In the genomic region with DNA sequence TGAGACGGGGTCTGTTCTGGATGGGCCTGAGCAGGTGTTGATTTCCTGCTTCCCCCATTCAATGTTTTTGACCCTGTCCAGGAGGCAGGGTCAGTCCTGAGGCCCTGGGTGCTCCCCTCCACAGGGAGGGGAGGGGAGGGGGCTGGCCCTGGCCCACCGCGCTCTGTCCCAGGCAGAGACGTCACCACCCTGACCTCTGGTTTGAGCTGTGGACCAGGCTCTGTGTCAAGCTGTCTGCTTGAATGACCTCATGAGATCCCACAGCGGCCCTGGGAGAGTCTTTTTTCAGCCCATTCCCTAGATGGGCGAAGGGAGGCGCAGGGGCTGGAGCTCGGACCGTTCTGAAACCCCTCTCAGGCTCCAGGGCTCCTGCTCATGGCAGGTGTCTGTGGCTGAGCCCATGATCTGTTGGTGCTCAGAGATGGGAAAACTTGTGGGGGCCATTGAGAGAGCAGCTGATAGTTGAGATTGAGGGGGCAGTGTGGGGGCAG, we compare ENCODE assay signal across 1 cellular context.
A peak's percentile ranks its signal among the peaks of the same experiment; 100 is the strongest.
TF ChIP-seq lines count a peak whose summit lies in the region.

No MANE protein-coding gene starts in this region.

TF ChIP-seq in HepG2, 621 proteins besides CTCF, POLR2A, EP300 and RAD21 (continued from another document):
- TF ChIP-seq, protein P1, sequence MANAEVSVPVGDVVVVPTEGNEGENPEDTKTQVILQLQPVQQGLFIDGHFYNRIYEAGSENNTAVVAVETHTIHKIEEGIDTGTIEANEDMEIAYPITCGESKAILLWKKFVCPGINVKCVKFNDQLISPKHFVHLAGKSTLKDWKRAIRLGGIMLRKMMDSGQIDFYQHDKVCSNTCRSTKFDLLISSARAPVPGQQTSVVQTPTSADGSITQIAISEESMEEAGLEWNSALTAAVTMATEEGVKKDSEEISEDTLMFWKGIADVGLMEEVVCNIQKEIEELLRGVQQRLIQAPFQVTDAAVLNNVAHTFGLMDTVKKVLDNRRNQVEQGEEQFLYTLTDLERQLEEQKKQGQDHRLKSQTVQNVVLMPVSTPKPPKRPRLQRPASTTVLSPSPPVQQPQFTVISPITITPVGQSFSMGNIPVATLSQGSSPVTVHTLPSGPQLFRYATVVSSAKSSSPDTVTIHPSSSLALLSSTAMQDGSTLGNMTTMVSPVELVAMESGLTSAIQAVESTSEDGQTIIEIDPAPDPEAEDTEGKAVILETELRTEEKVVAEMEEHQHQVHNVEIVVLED (CRISPR knock-in tag; IDR thresholded peaks at IDR 0.05; ENCODE audit: borderline replicate concordance) = no peak
- TF ChIP-seq TMF1 (CRISPR knock-in tag; IDR thresholded peaks at IDR 0.05; ENCODE audit: low read depth) = no peak
- no peak for TF ChIP-seq MED1 (CRISPR knock-in tag; IDR thresholded peaks at IDR 0.05)
- TF ChIP-seq MXD3 (CRISPR knock-in tag; IDR thresholded peaks at IDR 0.05) = no peak
- TF ChIP-seq SNAI1 (CRISPR knock-in tag; IDR thresholded peaks at IDR 0.05; ENCODE audit: borderline replicate concordance) = no peak
- TF ChIP-seq USF2 (IDR thresholded peaks at IDR 0.05; ENCODE audit: low read depth, low read length) = no peak
- TF ChIP-seq USF2 (CRISPR knock-in tag; IDR thresholded peaks at IDR 0.05; ENCODE audit: borderline replicate concordance) = no peak
- no peak for TF ChIP-seq KLF11 (CRISPR knock-in tag; IDR thresholded peaks at IDR 0.05)
- TF ChIP-seq ZBTB21 (CRISPR knock-in tag; IDR thresholded peaks at IDR 0.05) = peak; percentile 34; the same call in 1 of the 2 replicates
- TF ChIP-seq ZNF232 (CRISPR knock-in tag; IDR thresholded peaks at IDR 0.05; ENCODE audit: borderline replicate concordance) = no peak
- TF ChIP-seq ZNF20 (CRISPR knock-in tag; IDR thresholded peaks at IDR 0.05) = no peak
- no peak for TF ChIP-seq SNAPC2 (CRISPR knock-in tag; IDR thresholded peaks at IDR 0.05)
- 0 out of 2 replicates have a peak, but pooled peaks have one; percentile 13 for TF ChIP-seq JUN (CRISPR knock-in tag; IDR thresholded peaks at IDR 0.05)
- TF ChIP-seq, protein P2, sequence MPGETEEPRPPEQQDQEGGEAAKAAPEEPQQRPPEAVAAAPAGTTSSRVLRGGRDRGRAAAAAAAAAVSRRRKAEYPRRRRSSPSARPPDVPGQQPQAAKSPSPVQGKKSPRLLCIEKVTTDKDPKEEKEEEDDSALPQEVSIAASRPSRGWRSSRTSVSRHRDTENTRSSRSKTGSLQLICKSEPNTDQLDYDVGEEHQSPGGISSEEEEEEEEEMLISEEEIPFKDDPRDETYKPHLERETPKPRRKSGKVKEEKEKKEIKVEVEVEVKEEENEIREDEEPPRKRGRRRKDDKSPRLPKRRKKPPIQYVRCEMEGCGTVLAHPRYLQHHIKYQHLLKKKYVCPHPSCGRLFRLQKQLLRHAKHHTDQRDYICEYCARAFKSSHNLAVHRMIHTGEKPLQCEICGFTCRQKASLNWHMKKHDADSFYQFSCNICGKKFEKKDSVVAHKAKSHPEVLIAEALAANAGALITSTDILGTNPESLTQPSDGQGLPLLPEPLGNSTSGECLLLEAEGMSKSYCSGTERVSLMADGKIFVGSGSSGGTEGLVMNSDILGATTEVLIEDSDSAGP (CRISPR knock-in tag; IDR thresholded peaks at IDR 0.05; ENCODE audit: borderline replicate concordance) = peak; percentile 38; the same call in 1 of the 2 replicates
- TF ChIP-seq JUNB (CRISPR knock-in tag; IDR thresholded peaks at IDR 0.05; ENCODE audit: borderline replicate concordance) = no peak
- TF ChIP-seq, protein P3, sequence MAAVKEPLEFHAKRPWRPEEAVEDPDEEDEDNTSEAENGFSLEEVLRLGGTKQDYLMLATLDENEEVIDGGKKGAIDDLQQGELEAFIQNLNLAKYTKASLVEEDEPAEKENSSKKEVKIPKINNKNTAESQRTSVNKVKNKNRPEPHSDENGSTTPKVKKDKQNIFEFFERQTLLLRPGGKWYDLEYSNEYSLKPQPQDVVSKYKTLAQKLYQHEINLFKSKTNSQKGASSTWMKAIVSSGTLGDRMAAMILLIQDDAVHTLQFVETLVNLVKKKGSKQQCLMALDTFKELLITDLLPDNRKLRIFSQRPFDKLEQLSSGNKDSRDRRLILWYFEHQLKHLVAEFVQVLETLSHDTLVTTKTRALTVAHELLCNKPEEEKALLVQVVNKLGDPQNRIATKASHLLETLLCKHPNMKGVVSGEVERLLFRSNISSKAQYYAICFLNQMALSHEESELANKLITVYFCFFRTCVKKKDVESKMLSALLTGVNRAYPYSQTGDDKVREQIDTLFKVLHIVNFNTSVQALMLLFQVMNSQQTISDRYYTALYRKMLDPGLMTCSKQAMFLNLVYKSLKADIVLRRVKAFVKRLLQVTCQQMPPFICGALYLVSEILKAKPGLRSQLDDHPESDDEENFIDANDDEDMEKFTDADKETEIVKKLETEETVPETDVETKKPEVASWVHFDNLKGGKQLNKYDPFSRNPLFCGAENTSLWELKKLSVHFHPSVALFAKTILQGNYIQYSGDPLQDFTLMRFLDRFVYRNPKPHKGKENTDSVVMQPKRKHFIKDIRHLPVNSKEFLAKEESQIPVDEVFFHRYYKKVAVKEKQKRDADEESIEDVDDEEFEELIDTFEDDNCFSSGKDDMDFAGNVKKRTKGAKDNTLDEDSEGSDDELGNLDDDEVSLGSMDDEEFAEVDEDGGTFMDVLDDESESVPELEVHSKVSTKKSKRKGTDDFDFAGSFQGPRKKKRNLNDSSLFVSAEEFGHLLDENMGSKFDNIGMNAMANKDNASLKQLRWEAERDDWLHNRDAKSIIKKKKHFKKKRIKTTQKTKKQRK (IDR thresholded peaks at IDR 0.05; ENCODE audit: low read length) = no peak
- no peak for TF ChIP-seq ZNF468 (CRISPR knock-in tag; IDR thresholded peaks at IDR 0.05)
- TF ChIP-seq, protein P4, sequence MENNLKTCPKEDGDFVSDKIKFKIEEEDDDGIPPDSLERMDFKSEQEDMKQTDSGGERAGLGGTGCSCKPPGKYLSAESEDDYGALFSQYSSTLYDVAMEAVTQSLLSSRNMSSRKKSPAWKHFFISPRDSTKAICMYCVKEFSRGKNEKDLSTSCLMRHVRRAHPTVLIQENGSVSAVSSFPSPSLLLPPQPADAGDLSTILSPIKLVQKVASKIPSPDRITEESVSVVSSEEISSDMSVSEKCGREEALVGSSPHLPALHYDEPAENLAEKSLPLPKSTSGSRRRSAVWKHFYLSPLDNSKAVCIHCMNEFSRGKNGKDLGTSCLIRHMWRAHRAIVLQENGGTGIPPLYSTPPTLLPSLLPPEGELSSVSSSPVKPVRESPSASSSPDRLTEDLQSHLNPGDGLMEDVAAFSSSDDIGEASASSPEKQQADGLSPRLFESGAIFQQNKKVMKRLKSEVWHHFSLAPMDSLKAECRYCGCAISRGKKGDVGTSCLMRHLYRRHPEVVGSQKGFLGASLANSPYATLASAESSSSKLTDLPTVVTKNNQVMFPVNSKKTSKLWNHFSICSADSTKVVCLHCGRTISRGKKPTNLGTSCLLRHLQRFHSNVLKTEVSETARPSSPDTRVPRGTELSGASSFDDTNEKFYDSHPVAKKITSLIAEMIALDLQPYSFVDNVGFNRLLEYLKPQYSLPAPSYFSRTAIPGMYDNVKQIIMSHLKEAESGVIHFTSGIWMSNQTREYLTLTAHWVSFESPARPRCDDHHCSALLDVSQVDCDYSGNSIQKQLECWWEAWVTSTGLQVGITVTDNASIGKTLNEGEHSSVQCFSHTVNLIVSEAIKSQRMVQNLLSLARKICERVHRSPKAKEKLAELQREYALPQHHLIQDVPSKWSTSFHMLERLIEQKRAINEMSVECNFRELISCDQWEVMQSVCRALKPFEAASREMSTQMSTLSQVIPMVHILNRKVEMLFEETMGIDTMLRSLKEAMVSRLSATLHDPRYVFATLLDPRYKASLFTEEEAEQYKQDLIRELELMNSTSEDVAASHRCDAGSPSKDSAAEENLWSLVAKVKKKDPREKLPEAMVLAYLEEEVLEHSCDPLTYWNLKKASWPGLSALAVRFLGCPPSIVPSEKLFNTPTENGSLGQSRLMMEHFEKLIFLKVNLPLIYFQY (CRISPR knock-in tag; IDR thresholded peaks at IDR 0.05; ENCODE audit: borderline replicate concordance) = no peak
- no peak for TF ChIP-seq FOXK1 (CRISPR knock-in tag; IDR thresholded peaks at IDR 0.05; ENCODE audit: borderline replicate concordance, low read depth)
- TF ChIP-seq, protein P5, sequence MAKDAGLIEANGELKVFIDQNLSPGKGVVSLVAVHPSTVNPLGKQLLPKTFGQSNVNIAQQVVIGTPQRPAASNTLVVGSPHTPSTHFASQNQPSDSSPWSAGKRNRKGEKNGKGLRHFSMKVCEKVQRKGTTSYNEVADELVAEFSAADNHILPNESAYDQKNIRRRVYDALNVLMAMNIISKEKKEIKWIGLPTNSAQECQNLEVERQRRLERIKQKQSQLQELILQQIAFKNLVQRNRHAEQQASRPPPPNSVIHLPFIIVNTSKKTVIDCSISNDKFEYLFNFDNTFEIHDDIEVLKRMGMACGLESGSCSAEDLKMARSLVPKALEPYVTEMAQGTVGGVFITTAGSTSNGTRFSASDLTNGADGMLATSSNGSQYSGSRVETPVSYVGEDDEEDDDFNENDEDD (CRISPR knock-in tag; IDR thresholded peaks at IDR 0.05; ENCODE audit: borderline replicate concordance) = no peak
- TF ChIP-seq JARID2 (CRISPR knock-in tag; IDR thresholded peaks at IDR 0.05; ENCODE audit: insufficient replicate concordance) = no peak
- no peak for TF ChIP-seq FOXO1 (CRISPR knock-in tag; IDR thresholded peaks at IDR 0.05)
- TF ChIP-seq, protein P6, sequence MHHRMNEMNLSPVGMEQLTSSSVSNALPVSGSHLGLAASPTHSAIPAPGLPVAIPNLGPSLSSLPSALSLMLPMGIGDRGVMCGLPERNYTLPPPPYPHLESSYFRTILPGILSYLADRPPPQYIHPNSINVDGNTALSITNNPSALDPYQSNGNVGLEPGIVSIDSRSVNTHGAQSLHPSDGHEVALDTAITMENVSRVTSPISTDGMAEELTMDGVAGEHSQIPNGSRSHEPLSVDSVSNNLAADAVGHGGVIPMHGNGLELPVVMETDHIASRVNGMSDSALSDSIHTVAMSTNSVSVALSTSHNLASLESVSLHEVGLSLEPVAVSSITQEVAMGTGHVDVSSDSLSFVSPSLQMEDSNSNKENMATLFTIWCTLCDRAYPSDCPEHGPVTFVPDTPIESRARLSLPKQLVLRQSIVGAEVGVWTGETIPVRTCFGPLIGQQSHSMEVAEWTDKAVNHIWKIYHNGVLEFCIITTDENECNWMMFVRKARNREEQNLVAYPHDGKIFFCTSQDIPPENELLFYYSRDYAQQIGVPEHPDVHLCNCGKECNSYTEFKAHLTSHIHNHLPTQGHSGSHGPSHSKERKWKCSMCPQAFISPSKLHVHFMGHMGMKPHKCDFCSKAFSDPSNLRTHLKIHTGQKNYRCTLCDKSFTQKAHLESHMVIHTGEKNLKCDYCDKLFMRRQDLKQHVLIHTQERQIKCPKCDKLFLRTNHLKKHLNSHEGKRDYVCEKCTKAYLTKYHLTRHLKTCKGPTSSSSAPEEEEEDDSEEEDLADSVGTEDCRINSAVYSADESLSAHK (CRISPR knock-in tag; IDR thresholded peaks at IDR 0.05; ENCODE audit: borderline replicate concordance) = no peak
